Comparison of ENCODE assay signal across 22 cellular contexts in the genomic region with DNA sequence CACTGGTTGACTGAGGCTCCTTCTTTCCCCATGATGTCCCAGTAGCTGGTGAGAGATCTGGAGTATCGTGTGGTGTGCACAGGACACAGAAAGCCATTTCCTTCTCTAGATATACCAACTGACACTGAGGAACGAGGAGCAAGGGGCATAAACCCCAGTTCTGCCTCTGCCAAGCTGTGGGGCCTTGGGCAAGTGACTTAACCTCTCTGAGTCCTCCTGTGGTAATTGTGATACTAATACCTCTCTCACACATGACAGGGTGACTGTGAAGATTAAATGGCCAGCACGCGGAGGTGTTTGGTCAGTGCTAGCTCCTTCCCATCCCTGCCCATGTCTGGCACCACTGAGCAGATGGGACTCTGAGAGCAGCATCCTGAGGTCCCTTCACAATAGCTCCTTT.
"Had no signal": no experiment of that assay in that cellular context is flagged by ENCODE, and none has a peak within 500 bp of the region (broad histone marks: within the 10 kb centered on the region; RNA-seq: fewer than 3 reads in every experiment).

No MANE protein-coding gene starts in this region.

- H3K27ac ChIP-seq: heart left ventricle, neural progenitor cell, psoas muscle had no signal

- FAIRE-seq: endometrium, kidney had no signal

- H2AFZ ChIP-seq: neural progenitor cell had no signal

- H3K9ac ChIP-seq: neural progenitor cell had no signal

- ATAC-seq: activated CD4-positive, alpha-beta T cell treated with anti-CD3 and anti-CD28 coated beads for 36 hours; activated T-helper 17 cell treated with anti-CD3 and anti-CD28 coated beads, Interleukin-2, amount 50 U/mL, for 72 hours; gastroesophageal sphincter had no signal

- H3K9me3 ChIP-seq: gastroesophageal sphincter, heart left ventricle, psoas muscle had no signal

- H3K4me1 ChIP-seq: neural progenitor cell had no signal

- H3K36me3 ChIP-seq: neural progenitor cell had no signal

- DNase-seq: activated CD4-positive, alpha-beta memory T cell treated with anti-CD3 and anti-CD28 coated beads, Interleukin-2, amount 10 ng/mL, durations not matched to agents 7 days and 5 days; activated CD4-positive, alpha-beta T cell treated with anti-CD3 and anti-CD28 coated beads for 36 hours; activated naive CD4-positive, alpha-beta T cell; activated naive CD8-positive, alpha-beta T cell treated with anti-CD3 and anti-CD28 coated beads, Interleukin-2, amount 10 ng/mL, durations not matched to agents 7 days and 5 days; activated T-cell treated with anti-CD3 and anti-CD28 coated beads, Interleukin-2, amount 50 U/mL, for 1 hour; anterior cingulate cortex; erythroblast; heart left ventricle; kidney; mammary epithelial cell; midbrain; naive B cell; psoas muscle; right cardiac atrium; stimulated activated CD4-positive, alpha-beta T cell treated with anti-CD3 and anti-CD28 coated beads, Interleukin-4, amount 100 ng/mL, for 1 hour; SW 1271 had no signal

- H3K4me2 ChIP-seq: neural progenitor cell, smooth muscle cell had no signal

- H3K27me3 ChIP-seq: gastroesophageal sphincter, heart left ventricle, neural progenitor cell had no signal

- H3K4me3 ChIP-seq: coronary artery, gastroesophageal sphincter, heart left ventricle, neural progenitor cell, psoas muscle, smooth muscle cell had no signal
